8 cellular contexts compared by ENCODE assay signal in the genomic region with DNA sequence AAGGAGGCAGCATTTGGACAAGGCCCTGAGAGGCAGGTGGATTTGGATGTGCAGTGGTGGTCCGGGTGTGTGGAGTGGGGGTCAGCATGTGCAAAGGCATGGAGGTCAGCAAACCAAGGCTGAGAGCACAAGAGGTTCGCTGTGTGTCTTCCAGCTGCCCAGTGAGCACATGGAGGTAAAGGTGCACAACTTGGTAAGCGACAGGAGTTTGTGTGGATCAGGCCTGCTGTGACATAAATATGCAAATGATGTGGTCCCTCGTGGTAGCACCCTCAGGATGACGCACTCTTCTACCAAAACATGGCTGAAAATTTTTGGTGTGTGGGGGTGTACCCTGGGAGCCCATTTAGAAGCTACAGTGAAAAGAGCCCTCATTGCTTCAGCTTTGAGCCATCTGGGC.
DNase-seq lines count a peak whose midpoint lies in the region; ATAC-seq and TF ChIP-seq lines count a peak whose summit lies in the region.
"Not testable (repeated sequence)": the region's sequence is repeated elsewhere in the genome, so short reads cannot be mapped to it uniquely, and the experiment has no call there.

No MANE protein-coding gene starts in this region.

- H4K91ac ChIP-seq in mesenchymal stem cell (ENCODE audit: low read length), result not testable (repeated sequence)

- H2BK5ac ChIP-seq in mesenchymal stem cell (ENCODE audit: low read depth, low read length, poor library complexity, severe bottlenecking), result not testable (repeated sequence)

- peaks cover 41% of the 10 kb centered on the region for H3K79me2 ChIP-seq in ACC112 (ENCODE audit: control insufficient read depth, insufficient read depth, low read length, unreplicated experiment)
- not testable (repeated sequence) for H3K79me2 ChIP-seq in GM23338 (replicated peaks; ENCODE audit: insufficient read depth); SU-DHL-6 (ENCODE audit: insufficient read depth, low read length)

- intact Hi-C loops in MCF 10A (cut with micrococcal nuclease), result not testable (repeated sequence)

- not testable (repeated sequence) for DNase-seq in GM23338 (ENCODE audit: low spot score); MCF 10A (ENCODE audit: unreplicated experiment); mesenchymal stem cell
- peak; percentile 54 to 65 for DNase-seq in activated CD4-positive, alpha-beta T cell treated with anti-CD3 and anti-CD28 coated beads, Interleukin-2, amount 50 U/mL, for 48 hours
- peak; percentile 34 for DNase-seq in activated effector memory CD4-positive, alpha-beta T cell treated with Interleukin-2 at 50 U/mL for 16 hours
- DNase-seq in stimulated activated CD4-positive, alpha-beta T cell treated with anti-CD3 and anti-CD28 coated beads, Interleukin-2, amount 100 ng/mL, for 4 hours (ENCODE audit: low read depth), result peak; percentile 36

- TF ChIP-seq CTCF in GM23338 (conservative IDR thresholded peaks at IDR 0.05; ENCODE audit: low read depth in 2 of 2); SU-DHL-6 (IDR thresholded peaks at IDR 0.05; ENCODE audit: insufficient read depth, low read length, poor library complexity, severe bottlenecking); MCF 10A (IDR thresholded peaks at IDR 0.05; ENCODE audit: unreplicated experiment): not testable (repeated sequence)

- POLR2A ChIA-PET in MCF 10A (lab: Yijun Ruan, JAX), result not testable (repeated sequence)

- H3K9me2 ChIP-seq in GM23338 (ENCODE audit: insufficient read depth); SU-DHL-6 (replicated peaks; ENCODE audit: insufficient read depth, low read length): not testable (repeated sequence)

- not testable (repeated sequence) for H3K27me3 Mint-ChIP-seq in GM23338 (ENCODE audit: insufficient read depth, low read depth, poor library complexity); MCF 10A (ENCODE audit: insufficient read depth, unreplicated experiment)

- not testable (repeated sequence) for H3K9ac ChIP-seq in SU-DHL-6 (ENCODE audit: low read length)
- H3K9ac ChIP-seq in mesenchymal stem cell (ENCODE audit: low read length), result peak overlapping the region; percentile 73

- H3K4ac ChIP-seq in mesenchymal stem cell (ENCODE audit: low read depth in 1 of 2, low read length in 2 of 2), result not testable (repeated sequence)

- peak overlapping the region in 1 of 2 experiments; percentile 66 for H3K18ac ChIP-seq in mesenchymal stem cell (ENCODE audit: low read depth in 1 of 2, low read length in 2 of 2)

- H2BK120ac ChIP-seq in mesenchymal stem cell (ENCODE audit: low read depth, low read length), result not testable (repeated sequence)

- not testable (repeated sequence) for H3K79me1 ChIP-seq in mesenchymal stem cell (replicated peaks; ENCODE audit: low read length, poor library complexity, severe bottlenecking)

- not testable (repeated sequence) for H3K9me3 Mint-ChIP-seq in GM23338; MCF 10A (ENCODE audit: unreplicated experiment)

- H3K36me3 ChIP-seq in ACC112 (ENCODE audit: insufficient read depth, low read length); GM23338 (ENCODE audit: insufficient read depth); SU-DHL-6 (ENCODE audit: low read length); mesenchymal stem cell (ENCODE audit: control insufficient read depth in 1 of 2, insufficient read depth in 2 of 2, low read depth in 1 of 2, low read length in 2 of 2): not testable (repeated sequence)

- ATAC-seq in GM23338, result not testable (repeated sequence)

- peak overlapping the region in 1 of 2 experiments; percentile 54 for H2BK12ac ChIP-seq in mesenchymal stem cell (ENCODE audit: low read length in 2 of 2)

- H3F3A ChIP-seq in GM23338 (replicated peaks; ENCODE audit: low read depth); SU-DHL-6 (ENCODE audit: insufficient read depth): not testable (repeated sequence)

- not testable (repeated sequence) for H3K4me1 Mint-ChIP-seq in GM23338
- peaks cover 11% of the 10 kb centered on the region for H3K4me1 Mint-ChIP-seq in MCF 10A (ENCODE audit: insufficient read depth, unreplicated experiment)

- H4K20me1 ChIP-seq in GM23338 (replicated peaks; ENCODE audit: insufficient read depth); SU-DHL-6 (ENCODE audit: low read depth, low read length): not testable (repeated sequence)

- not testable (repeated sequence) for BruUV-seq in MCF 10A (replicated peaks; lab: Mats Ljungman, UMichigan)

- not testable (repeated sequence) for H3K36me3 Mint-ChIP-seq in GM23338 (ENCODE audit: low read depth); MCF 10A (ENCODE audit: insufficient read depth, unreplicated experiment)

- not testable (repeated sequence) for H3K4me3 ChIP-seq in ACC112 (ENCODE audit: low read depth, low read length); GM23338; SU-DHL-6 (ENCODE audit: insufficient read depth, low read length, poor library complexity, severe bottlenecking)
- H3K4me3 ChIP-seq in mesenchymal stem cell (ENCODE audit: insufficient read depth in 1 of 2, low read depth in 1 of 2, low read length in 2 of 2), result peak overlapping the region in 1 of 2 experiments; percentile 37

- H2BK15ac ChIP-seq in mesenchymal stem cell (ENCODE audit: low read depth, poor library complexity, severe bottlenecking), result not testable (repeated sequence)

- not testable (repeated sequence) for H3K9me3 ChIP-seq in SU-DHL-6 (ENCODE audit: insufficient read depth, low read length); mesenchymal stem cell (ENCODE audit: control insufficient read depth, low read length)

- not testable (repeated sequence) for H2AK5ac ChIP-seq in mesenchymal stem cell (ENCODE audit: low read length, severe bottlenecking)

- H4K8ac ChIP-seq in mesenchymal stem cell (ENCODE audit: low read length), result peak overlapping the region; percentile 87

- not testable (repeated sequence) for H3K23ac ChIP-seq in mesenchymal stem cell (ENCODE audit: low read length in 2 of 2)

- H3K14ac ChIP-seq in mesenchymal stem cell (ENCODE audit: low read length in 2 of 2), result peak overlapping the region in 1 of 2 experiments; percentile 65

- not testable (repeated sequence) for H3K27me3 ChIP-seq in ACC112 (ENCODE audit: insufficient read depth, low read length); GM23338 (ENCODE audit: insufficient read depth); SU-DHL-6 (ENCODE audit: low read length); mesenchymal stem cell (ENCODE audit: control insufficient read depth in 1 of 2, insufficient read depth in 1 of 2, low read length in 2 of 2)

- H3K27ac Mint-ChIP-seq in GM23338 (0 out of 2 replicates have a peak overlapping the region, but pooled peaks have one; percentile 35), MCF 10A (ENCODE audit: low read depth, unreplicated experiment) (peak overlapping the region; percentile 46)

- H3K27ac ChIP-seq in ACC112 (ENCODE audit: low read depth, low read length), result peak overlapping the region; percentile 62
- H3K27ac ChIP-seq in GM23338 (ENCODE audit: low read depth); mesenchymal stem cell (ENCODE audit: low read length, poor library complexity, severe bottlenecking): not testable (repeated sequence)
- peak overlapping the region; percentile 51 for H3K27ac ChIP-seq in SU-DHL-6 (ENCODE audit: low read depth, low read length)

- H3K4me1 ChIP-seq in ACC112 (ENCODE audit: control insufficient read depth, insufficient read depth, low read length, unreplicated experiment); GM23338 (ENCODE audit: insufficient read depth); mesenchymal stem cell (ENCODE audit: control insufficient read depth, insufficient read depth, low read depth, low read length): not testable (repeated sequence)

- H3K4me3 Mint-ChIP-seq in GM23338; MCF 10A (ENCODE audit: unreplicated experiment): not testable (repeated sequence)

- not testable (repeated sequence) for H2AFZ ChIP-seq in ACC112 (ENCODE audit: low read length, unreplicated experiment); GM23338; SU-DHL-6 (ENCODE audit: low read depth, low read length, severe bottlenecking); mesenchymal stem cell (ENCODE audit: low read depth, low read length)

- WGBS in mesenchymal stem cell, result 93% methylated on average over 5 of the region's 5 CpGs

- not testable (repeated sequence) for H3K4me2 ChIP-seq in GM23338; SU-DHL-6 (ENCODE audit: low read depth, low read length, poor library complexity, severe bottlenecking); mesenchymal stem cell (ENCODE audit: low read length, poor library complexity, severe bottlenecking)

- CTCF ChIA-PET in MCF 10A (lab: Yijun Ruan, JAX), result not testable (repeated sequence)
